8 cellular contexts compared by ENCODE assay signal in the genomic region with DNA sequence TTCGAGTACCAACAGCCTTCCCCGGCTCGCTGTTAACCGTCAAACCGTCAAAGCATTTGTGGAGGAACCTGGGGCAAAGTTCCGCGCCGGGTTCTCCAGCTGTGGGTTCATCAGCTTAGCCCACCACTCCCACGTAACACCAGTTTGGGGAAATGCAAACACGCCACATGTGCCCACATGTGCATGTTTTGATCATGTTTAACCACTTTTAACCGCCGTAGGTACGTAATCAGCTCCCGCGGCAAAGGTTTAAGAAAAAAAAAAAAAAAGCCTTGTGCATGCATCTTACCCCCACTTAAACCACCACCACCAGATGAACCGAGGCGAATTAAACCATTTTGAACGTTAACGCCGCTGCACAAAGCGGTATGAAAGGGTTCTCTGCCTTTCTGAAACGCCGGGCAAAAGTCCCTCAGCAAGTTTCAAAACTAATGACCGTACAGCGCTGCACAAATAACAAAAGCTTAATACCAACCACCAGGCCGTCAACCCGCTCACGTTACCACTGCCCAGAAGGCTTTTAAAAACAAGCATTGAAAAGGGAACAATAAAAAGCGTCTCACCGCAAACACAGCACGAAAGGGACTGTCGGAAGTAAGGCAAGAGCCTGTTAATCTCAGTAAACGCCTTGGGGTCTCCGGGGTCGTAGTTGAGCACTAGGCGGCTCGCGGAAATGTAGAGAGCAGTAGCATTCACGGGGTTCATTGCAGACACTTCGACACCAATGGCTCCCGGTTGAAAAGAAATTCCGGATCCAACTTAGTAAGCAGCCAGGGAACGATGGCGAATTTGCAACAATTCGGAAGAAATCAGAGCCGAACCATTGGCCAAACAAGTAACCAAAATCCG. TPM values are rescaled to one million over a fixed set of nuclear protein-coding genes. Genes with fewer than 3 reads are reported as not detected.
A peak's percentile ranks its signal among the peaks of the same experiment; 100 is the strongest.
DNase-seq lines count a peak whose midpoint lies in the region; ATAC-seq and TF ChIP-seq lines count a peak whose summit lies in the region.

No MANE protein-coding gene starts in this region.

- no peak for TF ChIP-seq POLR2A in Peyer's patch (IDR thresholded peaks at IDR 0.05)

- peaks cover 6% of the 10 kb centered on the region for H3K23me2 ChIP-seq in H9 (ENCODE audit: insufficient read length, low read depth, low read length, poor library complexity, severe bottlenecking)

- H3K9me3 ChIP-seq in H9 (ENCODE audit: control insufficient read depth, low read depth, low read length) (no peaks in the 10 kb centered on the region), Peyer's patch (no peaks in the 10 kb centered on the region), psoas muscle (no peaks in the 10 kb centered on the region), aorta (ENCODE audit: control insufficient read depth, low read length) (no peaks in the 10 kb centered on the region)

- H3K27ac Mint-ChIP-seq in H9 (peak overlapping the region; percentile 83 to 97 (median 92)), glutamatergic neuron (ENCODE audit: unreplicated experiment) (peak overlapping the region; percentile 94)

- H3K79me2 ChIP-seq in H9 (ENCODE audit: insufficient read depth, low read length): peaks cover 43% of the 10 kb centered on the region

- WGBS in H9 (ENCODE audit: extremely low coverage, insufficient read length, low lambda C conversion rate): no CpG with 5 or more reads among the region's 47 CpGs
- WGBS in psoas muscle, 3 donors: 0% methylated on average over 47 of the region's 47 CpGs
- WGBS in aorta, 2 donors: 0% methylated on average over 47 of the region's 47 CpGs

- H3K36me3 ChIP-seq in Peyer's patch (no peaks in the 10 kb centered on the region), psoas muscle (ENCODE audit: insufficient read depth in 1 of 2, low read depth in 1 of 2) (no peaks in the 10 kb centered on the region), aorta (ENCODE audit: control insufficient read depth in 1 of 2, insufficient read depth in 2 of 2, low read length in 1 of 2) (no peaks in the 10 kb centered on the region)

- ATAC-seq in psoas muscle (no peak), aorta (ENCODE audit: low FRiP score) (no peak), HG02852 (IDR thresholded peaks at IDR 0.05; ENCODE audit: unreplicated experiment) (no peak)

- no peaks in the 10 kb centered on the region for H4K20me1 ChIP-seq in H9 (ENCODE audit: control insufficient read depth, insufficient read depth, insufficient read length)

- H3K36me3 Mint-ChIP-seq in H9 (ENCODE audit: insufficient read depth in 1 of 3, low read depth in 3 of 3): peaks cover 10 to 31% (median 13%) of the 10 kb centered on the region in 3 experiments
- peaks cover 5% of the 10 kb centered on the region for H3K36me3 Mint-ChIP-seq in glutamatergic neuron (ENCODE audit: unreplicated experiment)

- H4K91ac ChIP-seq in H9 (ENCODE audit: insufficient read length, low read depth, low read length): no peak overlapping the region

- H3K4me1 Mint-ChIP-seq in H9 (peaks cover 47 to 48% of the 10 kb centered on the region in 2 experiments), glutamatergic neuron (ENCODE audit: low read depth, unreplicated experiment) (peaks cover 31% of the 10 kb centered on the region)

- H3T11ph ChIP-seq in H9 (ENCODE audit: low read length): no peak overlapping the region

- DNase-seq in H9 (peak; percentile 36), Peyer's patch (peak; percentile 63 to 83 (median 63)), glutamatergic neuron (peak; percentile 30), psoas muscle (no peak), aorta (peak in 1 of 2 donors; percentile 51), AG20443 (ENCODE audit: low spot score) (no peak)
- peak; percentile 71 for DNase-seq in activated gamma-delta T cell treated with anti-CD3 and anti-CD28 coated beads, Interleukin-2, amount 50 U/mL, for 16 hours (ENCODE audit: low read depth)

- H2BK20ac ChIP-seq in H9 (ENCODE audit: low read depth, low read length, poor library complexity, severe bottlenecking): no peak overlapping the region

- H3K4me3 Mint-ChIP-seq in H9: peak overlapping the region; percentile 96 to 98
- peak overlapping the region; percentile 99 for H3K4me3 Mint-ChIP-seq in glutamatergic neuron (ENCODE audit: unreplicated experiment)

- H3K9ac ChIP-seq in H9 (ENCODE audit: extremely low read depth, insufficient read length, low read length): peak overlapping the region; percentile 91

- no peak overlapping the region for H2BK15ac ChIP-seq in H9 (ENCODE audit: low read depth, low read length)

- no peak overlapping the region for H2BK12ac ChIP-seq in H9 (ENCODE audit: insufficient read length, low read depth, low read length)

- H2AFZ ChIP-seq in H9 (ENCODE audit: low read length): no peak overlapping the region

- TF ChIP-seq CTCF in H9 (conservative IDR thresholded peaks at IDR 0.05) (no peak), Peyer's patch (IDR thresholded peaks at IDR 0.05) (peak in 1 of 6 experiments; percentile 2), glutamatergic neuron (IDR thresholded peaks at IDR 0.05; ENCODE audit: partially characterized antibody, unreplicated experiment) (no peak), psoas muscle (IDR thresholded peaks at IDR 0.05) (no peak)

- peak overlapping the region; percentile 93 for H3K14ac ChIP-seq in H9 (ENCODE audit: insufficient read depth, low read length)

- H3K56ac ChIP-seq in H9 (ENCODE audit: insufficient read length, low read depth, low read length): peak overlapping the region; percentile 35

- peak overlapping the region; percentile 66 to 97 (median 91) for H3K4me3 ChIP-seq in Peyer's patch
- peak overlapping the region; percentile 99 for H3K4me3 ChIP-seq in psoas muscle
- H3K4me3 ChIP-seq in aorta (ENCODE audit: low read length in 2 of 2): peak overlapping the region; percentile 76 to 88

- H3K27ac ChIP-seq in H9 (ENCODE audit: insufficient read length, low read depth, low read length) (peak overlapping the region; percentile 10), Peyer's patch (peak overlapping the region; percentile 98 to 100 (median 100)), psoas muscle (peak overlapping the region; percentile 100), aorta (ENCODE audit: low read depth in 1 of 2, low read length in 2 of 2) (peak overlapping the region; percentile 88 to 99)

- H2AK5ac ChIP-seq in H9 (ENCODE audit: insufficient read length, low read length): no peak overlapping the region

- H4K5ac ChIP-seq in H9 (ENCODE audit: insufficient read length, low read depth, low read length): no peak overlapping the region

- no peak overlapping the region for H4K8ac ChIP-seq in H9 (replicated peaks; ENCODE audit: insufficient read length, low read depth, low read length)

- H3K27me3 Mint-ChIP-seq in H9 (ENCODE audit: low read depth): peaks cover 3% of the 10 kb centered on the region; the same call in 1 of the 2 replicates
- peaks cover 13% of the 10 kb centered on the region for H3K27me3 Mint-ChIP-seq in glutamatergic neuron (ENCODE audit: unreplicated experiment)

- no peak overlapping the region for H3K23ac ChIP-seq in H9 (ENCODE audit: insufficient read length, low read depth, low read length)

- H3K4me2 ChIP-seq in H9 (ENCODE audit: insufficient read depth, insufficient read length, low read length): peak overlapping the region; percentile 79

- H3K27me3 ChIP-seq in H9 (ENCODE audit: insufficient read depth, low read length): no peaks in the 10 kb centered on the region
- no peaks in the 10 kb centered on the region for H3K27me3 ChIP-seq in Peyer's patch
- no peaks in the 10 kb centered on the region for H3K27me3 ChIP-seq in psoas muscle (ENCODE audit: insufficient read depth in 3 of 3, low read length in 2 of 3)
- no peaks in the 10 kb centered on the region for H3K27me3 ChIP-seq in aorta (ENCODE audit: control insufficient read depth in 1 of 2, insufficient read depth in 2 of 2, low read length in 1 of 2)

- H2BK120ac ChIP-seq in H9 (ENCODE audit: low read depth, low read length, poor library complexity, severe bottlenecking): no peak overlapping the region

- no peak overlapping the region; the same call in 1 of the 2 replicates for H3K4ac ChIP-seq in H9 (ENCODE audit: low read depth, low read length)

- H3K79me1 ChIP-seq in H9 (ENCODE audit: insufficient read depth, low read depth, low read length, poor library complexity, severe bottlenecking): no peaks in the 10 kb centered on the region

- no peak overlapping the region for H2BK5ac ChIP-seq in H9 (ENCODE audit: insufficient read length, low read length)

- intact Hi-C loops in psoas muscle (cut with DNase I) (loop anchor here (5.0 to 10.0 kb wide), 8 partner anchors 32 to 560 kb away; a partner anchor contains a TSS), aorta (cut with DNase I) (loop anchor here (5.0 to 10.0 kb wide), 5 partner anchors 42 to 558 kb away; a partner anchor contains a TSS)

- H3K4me1 ChIP-seq in H9 (ENCODE audit: insufficient read depth, low read length) (0 out of 2 replicates have a peak, but pooled peaks cover 2% of the 10 kb centered on the region), Peyer's patch (peaks cover 0 to 41% (median 10%) of the 10 kb centered on the region in 4 donors), psoas muscle (peaks cover 47% of the 10 kb centered on the region), aorta (ENCODE audit: control insufficient read depth in 1 of 2, insufficient read depth in 2 of 2, low read length in 2 of 2) (peaks cover 2 to 7% of the 10 kb centered on the region in 2 donors)

- H3K9me3 Mint-ChIP-seq in H9 (peaks cover 12 to 15% of the 10 kb centered on the region in 2 experiments), glutamatergic neuron (ENCODE audit: unreplicated experiment) (peaks cover 31% of the 10 kb centered on the region)

- H3K18ac ChIP-seq in H9 (ENCODE audit: insufficient read length, low read depth, low read length): no peak overlapping the region

RNA-seq across cellular contexts. Expression of a gene that starts 1.5 kb away (rescaled TPM):
- 38.4 and 42.7 TPM in 2 replicates for total RNA-seq in H9 (2021)
- total RNA-seq in Peyer's patch: 10 to 100 TPM; 23.6 to 42.9 (median 28.3) TPM
- 32.8 TPM for total RNA-seq in glutamatergic neuron (ENCODE audit: unreplicated experiment)
- 10 to 100 TPM; 21.8 to 28.6 (median 24.9) TPM for total RNA-seq in psoas muscle
- 10 to 100 TPM in 1 of 3 donors, 1 to 10 TPM in 2; 6.7 to 14.3 (median 8.2) TPM for polyA plus RNA-seq in psoas muscle
- total RNA-seq in aorta: 10 to 100 TPM; 27.7 to 33.9 TPM
- polyA plus RNA-seq in aorta: 1 to 10 TPM; 4.9 to 6.2 TPM

RNA-seq across cellular contexts. Expression of a gene that starts 55.5 kb away (rescaled TPM):
- total RNA-seq in H9 (2021) (65.6 and 68.9 TPM in 2 replicates), Peyer's patch (10 to 100 TPM; 15.7 to 45.9 (median 30.3) TPM), glutamatergic neuron (ENCODE audit: unreplicated experiment) (28.1 TPM), psoas muscle (10 to 100 TPM; 36.4 to 60.4 (median 52.5) TPM), aorta (10 to 100 TPM; 16.4 to 18.7 TPM)
- polyA plus RNA-seq in psoas muscle (10 to 100 TPM; 20.0 to 25.7 (median 23.9) TPM), aorta (10 to 100 TPM; 11.5 to 15.0 TPM)

Comparison
In these comparisons a context has a peak if more than half of its experiments do, and no peak if none do; other contexts are left out.
1. DNase-seq: peak in H9 (single experiment), Peyer's patch (3 of 3), activated gamma-delta T cell treated with anti-CD3 and anti-CD28 coated beads, Interleukin-2, amount 50 U/mL, for 16 hours (single experiment) and glutamatergic neuron (single experiment); none in psoas muscle (0 of 2) and AG20443 (single experiment).
2. H3K27ac ChIP-seq: peak in every context shown above with its lines; median percentile 100 in psoas muscle; 100 in Peyer's patch; 94 in aorta; 10 in H9.
3. Peak in every context shown above with its lines, with median percentiles within 50 percentile points of each other: H3K4me3 ChIP-seq.